In genomic region chr20:49737260-49737659, GRCh38 we compare ENCODE assay signal across 2 cellular contexts.
TF ChIP-seq lines count a peak whose summit lies in the region.

No MANE protein-coding gene starts in this region.

TF ChIP-seq in GM12891, 5 proteins besides CTCF, POLR2A, EP300 and RAD21:
- TF ChIP-seq TAF1 (IDR thresholded peaks at IDR 0.05; ENCODE audit: low read depth, low read length), result no peak
- TF ChIP-seq POLR2AphosphoS5 (IDR thresholded peaks at IDR 0.05; ENCODE audit: low read depth, low read length), result no peak
- TF ChIP-seq POU2F2 (IDR thresholded peaks at IDR 0.05; ENCODE audit: low read depth, low read length), result no peak
- no peak for TF ChIP-seq SPI1 (IDR thresholded peaks at IDR 0.05; ENCODE audit: low read depth, low read length)
- no peak for TF ChIP-seq PAX5 (IDR thresholded peaks at IDR 0.05; ENCODE audit: insufficient read depth, low read length, severe bottlenecking)

TF ChIP-seq in GM12878, 131 proteins besides CTCF, POLR2A, EP300 and RAD21:
- no peak for TF ChIP-seq DPF2 (IDR thresholded peaks at IDR 0.05)
- TF ChIP-seq EZH2 (IDR thresholded peaks at IDR 0.05; ENCODE audit: borderline replicate concordance, control insufficient read depth, low read depth, low read length), result no peak
- TF ChIP-seq SRF (IDR thresholded peaks at IDR 0.05; ENCODE audit: low read depth in 2 of 2, low read length in 2 of 2), result no peak
- TF ChIP-seq JUNB (IDR thresholded peaks at IDR 0.05), result no peak
- no peak for TF ChIP-seq POU2F2 (IDR thresholded peaks at IDR 0.05; ENCODE audit: borderline replicate concordance, low read depth, low read length)
- no peak for TF ChIP-seq CBX5 (IDR thresholded peaks at IDR 0.05; ENCODE audit: low read depth)
- TF ChIP-seq SIX5 (IDR thresholded peaks at IDR 0.05; ENCODE audit: low read depth, low read length, severe bottlenecking), result no peak
- no peak for TF ChIP-seq FOXK2 (IDR thresholded peaks at IDR 0.05)
- TF ChIP-seq BCL3 (IDR thresholded peaks at IDR 0.05; ENCODE audit: borderline replicate concordance, insufficient read depth, low read depth, low read length, poor library complexity, severe bottlenecking), result no peak
- TF ChIP-seq SMAD5 (IDR thresholded peaks at IDR 0.05; ENCODE audit: low read depth), result no peak
- no peak for TF ChIP-seq ZBTB11 (CRISPR knock-in tag; IDR thresholded peaks at IDR 0.05)
- TF ChIP-seq CUX1 (IDR thresholded peaks at IDR 0.05; ENCODE audit: insufficient replicate concordance, low read depth, low read length), result no peak
- no peak for TF ChIP-seq KAT2A (conservative IDR thresholded peaks at IDR 0.05; ENCODE audit: control insufficient read depth, low read depth, low read length)
- TF ChIP-seq MYC (IDR thresholded peaks at IDR 0.05; ENCODE audit: insufficient read depth, insufficient read length, insufficient replicate concordance, low read length, severe bottlenecking), result no peak
- TF ChIP-seq REST (IDR thresholded peaks at IDR 0.05; ENCODE audit: low read depth, low read length), result no peak
- TF ChIP-seq ZNF592 (IDR thresholded peaks at IDR 0.05), result no peak
- no peak for TF ChIP-seq ATF7 (IDR thresholded peaks at IDR 0.05; ENCODE audit: low read depth)
- no peak for TF ChIP-seq MEF2B (IDR thresholded peaks at IDR 0.05; ENCODE audit: partially characterized antibody, poor library complexity, severe bottlenecking)
- TF ChIP-seq TBL1XR1 (IDR thresholded peaks at IDR 0.05; ENCODE audit: low read depth, low read length), result no peak
